ENCODE assay signal across 13 cellular contexts in genomic region chr10:47025253-47025539, GRCh38.
DNase-seq lines count a peak whose midpoint lies in the region; ATAC-seq and TF ChIP-seq lines count a peak whose summit lies in the region.
"Had no signal": no experiment of that assay in that cellular context is flagged by ENCODE, and none has a peak within 500 bp of the region (broad histone marks: within the 10 kb centered on the region; RNA-seq: fewer than 3 reads in every experiment).

No MANE protein-coding gene starts in this region.

- WGBS in aorta, 2 donors = 66 to 78% methylated on average over 4 of the region's 4 CpGs

- no peaks in the 10 kb centered on the region for H3K9me3 ChIP-seq in aorta (ENCODE audit: control insufficient read depth, low read length)
- H3K9me3 ChIP-seq: gastrocnemius medialis, right lobe of liver, SJCRH30, upper lobe of left lung had no signal

- peaks cover 3% of the 10 kb centered on the region for H3K27me3 ChIP-seq in foreskin keratinocyte
- no peaks in the 10 kb centered on the region for H3K27me3 ChIP-seq in aorta (ENCODE audit: control insufficient read depth in 1 of 2, insufficient read depth in 2 of 2, low read length in 1 of 2)
- H3K27me3 ChIP-seq: gastrocnemius medialis, right lobe of liver, SJCRH30, upper lobe of left lung had no signal

- H3K4me1 ChIP-seq in foreskin keratinocyte (no peaks in the 10 kb centered on the region), aorta (ENCODE audit: control insufficient read depth in 1 of 2, insufficient read depth in 2 of 2, low read length in 2 of 2) (no peaks in the 10 kb centered on the region)
- H3K4me1 ChIP-seq: gastrocnemius medialis, right lobe of liver, SJCRH30, upper lobe of left lung had no signal

- ATAC-seq in Right ventricle myocardium inferior = no peak
- ATAC-seq in left ventricle myocardium superior = no peak
- ATAC-seq in SK-N-SH treated with all-trans-retinoic acid at 6 μM for 48 hours = peak; percentile 11; the same call in 1 of the 3 replicates
- ATAC-seq in foreskin keratinocyte = peak; percentile 5
- ATAC-seq in aorta (ENCODE audit: low FRiP score) = peak; percentile 2

- TF ChIP-seq CTCF in foreskin keratinocyte (conservative IDR thresholded peaks at IDR 0.05) = no peak

- H3K27ac ChIP-seq in foreskin keratinocyte (no peak overlapping the region), aorta (ENCODE audit: low read depth in 1 of 2, low read length in 2 of 2) (no peak overlapping the region)
- H3K27ac ChIP-seq: gastrocnemius medialis, right lobe of liver, SJCRH30, upper lobe of left lung had no signal

- H3K36me3 ChIP-seq in aorta (ENCODE audit: control insufficient read depth in 1 of 2, insufficient read depth in 2 of 2, low read length in 1 of 2) = no peaks in the 10 kb centered on the region
- H3K36me3 ChIP-seq: gastrocnemius medialis, right lobe of liver, SJCRH30, upper lobe of left lung had no signal

- no peak overlapping the region for H3K4me3 ChIP-seq in aorta (ENCODE audit: low read length in 2 of 2)
- H3K4me3 ChIP-seq: gastrocnemius medialis, right lobe of liver, SJCRH30, upper lobe of left lung had no signal

- DNase-seq in Right ventricle myocardium inferior (ENCODE audit: missing footprints) (peak; percentile 42), left ventricle myocardium superior (no peak), foreskin keratinocyte (no peak), aorta (no peak), NCI-H1417 (lab: John Stamatoyannopoulos, UW) (no peak), Ammon's horn (ENCODE audit: low spot score) (no peak), MV-4-11 (lab: John Stamatoyannopoulos, UW) (no peak)
- DNase-seq: NCI-H2029 treated with DMSO at 0.1 percent for 48 hours had no signal

- intact Hi-C loops in Right ventricle myocardium inferior (cut with DNase I) (no loop called here), left ventricle myocardium superior (cut with micrococcal nuclease) (loop anchor here (10.0 kb wide), 1 partner anchor 290 kb away; no protein-coding TSS in a partner anchor), aorta (cut with DNase I) (loop anchor here (2.0 to 5.0 kb wide), 2 partner anchors 287 to 316 kb away; no protein-coding TSS in a partner anchor)

TF ChIP-seq in SK-N-SH treated with all-trans-retinoic acid at 6 μM for 48 hours, 23 proteins besides CTCF, POLR2A, EP300 and RAD21:
- TF ChIP-seq ZFP30 (CRISPR knock-in tag; IDR thresholded peaks at IDR 0.05) = no peak
- TF ChIP-seq PATZ1 (CRISPR knock-in tag; IDR thresholded peaks at IDR 0.05; ENCODE audit: borderline replicate concordance) = no peak
- TF ChIP-seq OSR1 (CRISPR knock-in tag; IDR thresholded peaks at IDR 0.05) = no peak
- TF ChIP-seq ZC3H10 (CRISPR knock-in tag; IDR thresholded peaks at IDR 0.05) = no peak
- TF ChIP-seq TOX (CRISPR knock-in tag; IDR thresholded peaks at IDR 0.05; ENCODE audit: borderline replicate concordance) = no peak
- no peak for TF ChIP-seq TCF4 (CRISPR knock-in tag; IDR thresholded peaks at IDR 0.05; ENCODE audit: borderline replicate concordance)
- no peak for TF ChIP-seq ZNF565 (CRISPR knock-in tag; conservative IDR thresholded peaks at IDR 0.05; ENCODE audit: low read depth)
- TF ChIP-seq CSDC2 (CRISPR knock-in tag; IDR thresholded peaks at IDR 0.05) = no peak
- TF ChIP-seq ESRRG (CRISPR knock-in tag; IDR thresholded peaks at IDR 0.05) = no peak
- no peak for TF ChIP-seq CREB5 (CRISPR knock-in tag; IDR thresholded peaks at IDR 0.05; ENCODE audit: low read depth)
- no peak for TF ChIP-seq TSHZ2 (CRISPR knock-in tag; IDR thresholded peaks at IDR 0.05)
- TF ChIP-seq ZNF70 (CRISPR knock-in tag; IDR thresholded peaks at IDR 0.05) = no peak
- no peak for TF ChIP-seq ISL1 (CRISPR knock-in tag; IDR thresholded peaks at IDR 0.05)
- no peak for TF ChIP-seq ZFP3 (CRISPR knock-in tag; IDR thresholded peaks at IDR 0.05)
- no peak for TF ChIP-seq ZNF8 (CRISPR knock-in tag; IDR thresholded peaks at IDR 0.05)
- TF ChIP-seq ARNTL (CRISPR knock-in tag; IDR thresholded peaks at IDR 0.05; ENCODE audit: borderline replicate concordance, low read depth) = no peak
TF ChIP-seq in SK-N-SH treated with all-trans-retinoic acid at 6 μM for 48 hours: peak in this region for 0.

Comparison
In these comparisons a context has a peak if more than half of its experiments do, and no peak if none do; other contexts are left out.
1. ATAC-seq: peak in SK-N-SH treated with all-trans-retinoic acid at 6 μM for 48 hours (single experiment), foreskin keratinocyte (single experiment) and aorta (single experiment); none in Right ventricle myocardium inferior (single experiment) and left ventricle myocardium superior (single experiment).